In the genomic region with DNA sequence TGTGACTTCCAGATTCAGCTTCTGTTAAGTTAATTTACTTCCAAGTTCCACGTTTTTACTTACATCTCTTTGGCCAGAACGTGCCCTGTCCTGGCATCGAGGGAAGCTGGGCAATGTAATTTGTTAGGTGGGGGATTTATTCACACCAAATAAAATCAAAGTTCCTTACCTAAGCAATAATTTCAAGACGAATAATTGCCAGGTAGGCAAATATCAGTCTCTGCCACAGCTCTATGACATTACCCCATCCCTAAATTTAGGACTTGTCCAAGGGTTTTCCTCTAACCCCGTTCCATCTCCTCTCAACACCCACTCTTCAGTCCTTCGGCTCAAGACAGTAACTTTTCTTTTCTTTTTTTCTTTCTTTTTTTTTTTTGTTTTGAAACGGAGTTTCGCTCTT, we compare ENCODE assay signal across 3 cellular contexts.
TF ChIP-seq lines count a peak whose summit lies in the region.

No MANE protein-coding gene starts in this region.

TF ChIP-seq in HepG2, 621 proteins besides CTCF, POLR2A, EP300 and RAD21:
- TF ChIP-seq, protein P1, sequence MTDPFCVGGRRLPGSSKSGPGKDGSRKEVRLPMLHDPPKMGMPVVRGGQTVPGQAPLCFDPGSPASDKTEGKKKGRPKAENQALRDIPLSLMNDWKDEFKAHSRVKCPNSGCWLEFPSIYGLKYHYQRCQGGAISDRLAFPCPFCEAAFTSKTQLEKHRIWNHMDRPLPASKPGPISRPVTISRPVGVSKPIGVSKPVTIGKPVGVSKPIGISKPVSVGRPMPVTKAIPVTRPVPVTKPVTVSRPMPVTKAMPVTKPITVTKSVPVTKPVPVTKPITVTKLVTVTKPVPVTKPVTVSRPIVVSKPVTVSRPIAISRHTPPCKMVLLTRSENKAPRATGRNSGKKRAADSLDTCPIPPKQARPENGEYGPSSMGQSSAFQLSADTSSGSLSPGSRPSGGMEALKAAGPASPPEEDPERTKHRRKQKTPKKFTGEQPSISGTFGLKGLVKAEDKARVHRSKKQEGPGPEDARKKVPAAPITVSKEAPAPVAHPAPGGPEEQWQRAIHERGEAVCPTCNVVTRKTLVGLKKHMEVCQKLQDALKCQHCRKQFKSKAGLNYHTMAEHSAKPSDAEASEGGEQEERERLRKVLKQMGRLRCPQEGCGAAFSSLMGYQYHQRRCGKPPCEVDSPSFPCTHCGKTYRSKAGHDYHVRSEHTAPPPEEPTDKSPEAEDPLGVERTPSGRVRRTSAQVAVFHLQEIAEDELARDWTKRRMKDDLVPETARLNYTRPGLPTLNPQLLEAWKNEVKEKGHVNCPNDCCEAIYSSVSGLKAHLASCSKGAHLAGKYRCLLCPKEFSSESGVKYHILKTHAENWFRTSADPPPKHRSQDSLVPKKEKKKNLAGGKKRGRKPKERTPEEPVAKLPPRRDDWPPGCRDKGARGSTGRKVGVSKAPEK (CRISPR knock-in tag; IDR thresholded peaks at IDR 0.05; ENCODE audit: borderline replicate concordance), result no peak
- no peak for TF ChIP-seq ZNF670 (CRISPR knock-in tag; IDR thresholded peaks at IDR 0.05; ENCODE audit: borderline replicate concordance)
- peak; percentile 68 to 77 for TF ChIP-seq MAFK (conservative IDR thresholded peaks at IDR 0.05 in 1 of 2, IDR thresholded peaks at IDR 0.05 in 1 of 2; ENCODE audit: low read length in 2 of 2)
- no peak for TF ChIP-seq CREB1 (IDR thresholded peaks at IDR 0.05)
- no peak for TF ChIP-seq CREB1 (CRISPR knock-in tag; IDR thresholded peaks at IDR 0.05)
- TF ChIP-seq MAFF (IDR thresholded peaks at IDR 0.05; ENCODE audit: low read depth, low read length), result peak; percentile 80
- TF ChIP-seq, protein P2, sequence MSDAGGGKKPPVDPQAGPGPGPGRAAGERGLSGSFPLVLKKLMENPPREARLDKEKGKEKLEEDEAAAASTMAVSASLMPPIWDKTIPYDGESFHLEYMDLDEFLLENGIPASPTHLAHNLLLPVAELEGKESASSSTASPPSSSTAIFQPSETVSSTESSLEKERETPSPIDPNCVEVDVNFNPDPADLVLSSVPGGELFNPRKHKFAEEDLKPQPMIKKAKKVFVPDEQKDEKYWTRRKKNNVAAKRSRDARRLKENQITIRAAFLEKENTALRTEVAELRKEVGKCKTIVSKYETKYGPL (CRISPR knock-in tag; IDR thresholded peaks at IDR 0.05), result no peak
- TF ChIP-seq ZNF317 (CRISPR knock-in tag; IDR thresholded peaks at IDR 0.05), result no peak

TF ChIP-seq in GM23338, 12 proteins besides CTCF, POLR2A, EP300 and RAD21:
- TF ChIP-seq REST (IDR thresholded peaks at IDR 0.05; ENCODE audit: unreplicated experiment) (no peak), CREB1 (CRISPR knock-in tag; IDR thresholded peaks at IDR 0.05; ENCODE audit: low read depth) (no peak), POLR2AphosphoS5 (IDR thresholded peaks at IDR 0.05; ENCODE audit: low read depth) (no peak), JUNB (IDR thresholded peaks at IDR 0.05; ENCODE audit: unreplicated experiment) (no peak), EZH2 (IDR thresholded peaks at IDR 0.05; ENCODE audit: low read depth, unreplicated experiment) (no peak)
TF ChIP-seq in GM23338: peak in this region for 0.

TF ChIP-seq in K562, 482 proteins besides CTCF, POLR2A, EP300 and RAD21:
- no peak for TF ChIP-seq SRSF7 (optimal IDR thresholded peaks at IDR 0.05; ENCODE audit: low read depth, low read length)
- peak; percentile 56 for TF ChIP-seq ZNF316 (IDR thresholded peaks at IDR 0.05)
